ENCODE assay signal across 13 cellular contexts in genomic region chr1:184860985-184861754, GRCh38.
DNase-seq lines count a peak whose midpoint lies in the region; ATAC-seq, FAIRE-seq and TF ChIP-seq lines count a peak whose summit lies in the region.
"Had no signal": no experiment of that assay in that cellular context is flagged by ENCODE, and none has a peak within 500 bp of the region (broad histone marks: within the 10 kb centered on the region; RNA-seq: fewer than 3 reads in every experiment).

No MANE protein-coding gene starts in this region.

- in situ Hi-C loops in KBM-7 (cut with MboI; ENCODE audit: low pct_unique_long_range_greater_than_20kb, low sequenced_read_pairs) = no loop called here

- H3K4me1 Mint-ChIP-seq in nephron progenitor cell = no peaks in the 10 kb centered on the region
- H3K4me1 Mint-ChIP-seq in glutamatergic neuron (ENCODE audit: low read depth, unreplicated experiment) = no peaks in the 10 kb centered on the region

- TF ChIP-seq CTCF in nephron progenitor cell (IDR thresholded peaks at IDR 0.05) = no peak
- no peak for TF ChIP-seq CTCF in glutamatergic neuron (IDR thresholded peaks at IDR 0.05; ENCODE audit: partially characterized antibody, unreplicated experiment)

- FAIRE-seq in GM18507 (lab: Jason Lieb, UNC) = peak; percentile 64

- H3K4me3 Mint-ChIP-seq in nephron progenitor cell (no peak overlapping the region), glutamatergic neuron (ENCODE audit: unreplicated experiment) (no peak overlapping the region)
- H3K4me3 Mint-ChIP-seq: HFFc6 had no signal

- H3K27me3 Mint-ChIP-seq in nephron progenitor cell (ENCODE audit: low read depth, poor library complexity) (no peaks in the 10 kb centered on the region), glutamatergic neuron (ENCODE audit: unreplicated experiment) (peaks cover 2% of the 10 kb centered on the region)

- no peaks in the 10 kb centered on the region for H3K36me3 Mint-ChIP-seq in nephron progenitor cell (ENCODE audit: low read depth)
- H3K36me3 Mint-ChIP-seq in glutamatergic neuron (ENCODE audit: unreplicated experiment) = no peaks in the 10 kb centered on the region

- no peak overlapping the region for H3K27ac Mint-ChIP-seq in nephron progenitor cell
- H3K27ac Mint-ChIP-seq in glutamatergic neuron (ENCODE audit: unreplicated experiment) = no peak overlapping the region
- H3K27ac Mint-ChIP-seq: HFFc6 had no signal

- no peaks in the 10 kb centered on the region for H3K9me3 Mint-ChIP-seq in nephron progenitor cell
- no peaks in the 10 kb centered on the region for H3K9me3 Mint-ChIP-seq in glutamatergic neuron (ENCODE audit: unreplicated experiment)
- H3K9me3 Mint-ChIP-seq: HFFc6 had no signal

- ATAC-seq in GM21515 (IDR thresholded peaks at IDR 0.05; ENCODE audit: unreplicated experiment) = peak; percentile 76
- ATAC-seq in HG03457 (IDR thresholded peaks at IDR 0.05; ENCODE audit: unreplicated experiment) = peak; percentile 49

- DNase-seq in GM18507 (ENCODE audit: extremely low spot score, insufficient read length, low read depth) (no peak), germinal center (ENCODE audit: low spot score) (peak; percentile 46), nucleus accumbens (lab: John Stamatoyannopoulos, UW) (no peak), nephron progenitor cell (no peak), glutamatergic neuron (no peak), KBM-7 (no peak)
- DNase-seq: activated CD4-positive, CD25-positive, alpha-beta regulatory T cell; DMS79 treated with DMSO at 0.1 percent for 48 hours; HFFc6; NCI-H1930; stimulated activated CD4-positive, alpha-beta T cell treated with anti-CD3 and anti-CD28 coated beads, Interleukin-2, amount 100 ng/mL, for 48 hours had no signal
